2 cellular contexts compared by ENCODE assay signal in genomic region chr16:68087688-68088087, GRCh38.
A peak's percentile ranks its signal among the peaks of the same experiment; 100 is the strongest.
TF ChIP-seq lines count a peak whose summit lies in the region.

No MANE protein-coding gene starts in this region.

TF ChIP-seq in IMR-90, 13 proteins besides CTCF, POLR2A, EP300 and RAD21:
- TF ChIP-seq CEBPB (IDR thresholded peaks at IDR 0.05; ENCODE audit: low read depth, low read length) (no peak), CHD1 (IDR thresholded peaks at IDR 0.05; ENCODE audit: low read depth, low read length) (no peak), SMC3 (IDR thresholded peaks at IDR 0.05; ENCODE audit: low read depth, low read length) (no peak), USF2 (IDR thresholded peaks at IDR 0.05; ENCODE audit: low read depth, low read length) (no peak), BHLHE40 (IDR thresholded peaks at IDR 0.05; ENCODE audit: low read depth, low read length) (no peak), MXI1 (IDR thresholded peaks at IDR 0.05; ENCODE audit: borderline replicate concordance, low read depth, low read length) (no peak), RCOR1 (IDR thresholded peaks at IDR 0.05; ENCODE audit: insufficient replicate concordance, low read length) (no peak), ELK1 (IDR thresholded peaks at IDR 0.05; ENCODE audit: borderline replicate concordance, low read depth, low read length) (no peak), NFE2L2 (IDR thresholded peaks at IDR 0.05; ENCODE audit: low read depth, low read length) (no peak)

TF ChIP-seq in K562, 482 proteins besides CTCF, POLR2A, EP300 and RAD21:
- no peak for TF ChIP-seq MAFF (IDR thresholded peaks at IDR 0.05; ENCODE audit: low read length)
- 0 out of 2 replicates have a peak, but pooled peaks have one; percentile 11 for TF ChIP-seq ELF1 (tag; IDR thresholded peaks at IDR 0.05)
- TF ChIP-seq BRF1 (IDR thresholded peaks at IDR 0.05; ENCODE audit: borderline replicate concordance, extremely low read depth, insufficient read length), result no peak
- 0 out of 4 replicates have a peak, but pooled peaks of 1 of the 2 experiments have one; percentile 30 for TF ChIP-seq UBTF (IDR thresholded peaks at IDR 0.05; ENCODE audit: borderline replicate concordance in 1 of 2, low read depth in 2 of 2, low read length in 2 of 2)
- peak; percentile 59; the same call in 1 of the 2 replicates for TF ChIP-seq ARID3A (IDR thresholded peaks at IDR 0.05; ENCODE audit: borderline replicate concordance, low read depth, low read length)
